ENCODE assay signal across 19 cellular contexts in the genomic region with DNA sequence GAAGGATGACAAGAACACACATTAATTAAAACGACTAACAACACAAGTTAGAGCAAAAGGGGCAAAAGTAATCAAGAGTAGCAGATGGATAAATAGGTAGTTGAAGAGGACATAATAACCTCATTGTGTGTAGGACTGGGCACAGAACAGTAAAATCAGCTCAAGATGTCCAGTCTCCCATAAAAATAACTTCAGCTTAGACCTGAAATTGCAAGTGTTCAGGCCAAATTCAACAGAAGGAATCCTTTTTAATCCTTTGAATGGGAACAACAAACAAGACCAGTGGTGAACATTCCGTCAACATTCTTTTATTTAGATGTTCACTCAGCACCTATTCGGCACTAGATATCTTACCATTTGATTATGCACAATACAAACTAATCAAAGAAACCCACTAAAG. TPM values are rescaled to one million over a fixed set of nuclear protein-coding genes. Genes with fewer than 3 reads are reported as not detected.
DNase-seq lines count a peak whose midpoint lies in the region; ATAC-seq lines count a peak whose summit lies in the region.
"Had no signal": no experiment of that assay in that cellular context is flagged by ENCODE, and none has a peak within 500 bp of the region (broad histone marks: within the 10 kb centered on the region; RNA-seq: fewer than 3 reads in every experiment).

No MANE protein-coding gene starts in this region.

- H3K79me1 ChIP-seq in mesendoderm (ENCODE audit: low read length): peaks cover 13% of the 10 kb centered on the region

- no peak overlapping the region for H3K18ac ChIP-seq in mesendoderm (ENCODE audit: low read length)

- no peak overlapping the region for H4K5ac ChIP-seq in mesendoderm (ENCODE audit: low read length)

- DNase-seq in G401 (ENCODE audit: low spot score) (peak; percentile 35), NK-92 (lab: John Stamatoyannopoulos, UW; ENCODE audit: unreplicated experiment) (no peak), mesendoderm (no peak)
- DNase-seq: AML-193; Caco-2; CD8-positive, alpha-beta memory T cell; DND-41; GF-D8; GOT3; H9; HFFc6 had no signal

- H2BK15ac ChIP-seq in mesendoderm (replicated peaks; ENCODE audit: low read depth): no peak overlapping the region

- no peak overlapping the region for H3K4ac ChIP-seq in mesendoderm (ENCODE audit: low read depth, low read length)

- ATAC-seq in HG03432 (IDR thresholded peaks at IDR 0.05; ENCODE audit: unreplicated experiment): no peak
- ATAC-seq: GM12878 had no signal

- no peak overlapping the region for H2BK120ac ChIP-seq in mesendoderm (ENCODE audit: low read depth, low read length)

- H3K79me2 ChIP-seq in mesendoderm (ENCODE audit: control insufficient read depth, insufficient read depth, low read length): peaks cover 37% of the 10 kb centered on the region

- in situ Hi-C loops in G401 (cut with HindIII; ENCODE audit: low sequenced_read_pairs): no loop called here

- H3K4me1 ChIP-seq in subcutaneous abdominal adipose tissue (ENCODE audit: control insufficient read depth in 5 of 5, insufficient read depth in 5 of 5, low read length in 5 of 5) (peaks cover 2 to 37% (median 23%) of the 10 kb centered on the region in 5 donors), mesendoderm (ENCODE audit: control insufficient read depth, low read depth, low read length) (peaks cover 7% of the 10 kb centered on the region)
- H3K4me1 ChIP-seq: Caco-2 had no signal

- H3K23ac ChIP-seq in mesendoderm (ENCODE audit: low read length): no peak overlapping the region

- peak overlapping the region; percentile 37 for H3K27ac ChIP-seq in angular gyrus (ENCODE audit: low read depth, low read length)
- H3K27ac ChIP-seq in cingulate gyrus (ENCODE audit: low read depth, low read length): peak overlapping the region; percentile 26
- peak overlapping the region; percentile 15 for H3K27ac ChIP-seq in subcutaneous abdominal adipose tissue (ENCODE audit: low read depth, low read length)
- H3K27ac ChIP-seq in mesendoderm (ENCODE audit: low read depth, low read length): no peak overlapping the region
- H3K27ac ChIP-seq: 22Rv1, BLaER1, HL-60 had no signal

- H2BK5ac ChIP-seq in mesendoderm (ENCODE audit: low read length): no peak overlapping the region

- no peak overlapping the region for H3K56ac ChIP-seq in mesendoderm (ENCODE audit: low read length)

- no peak overlapping the region for H2AK5ac ChIP-seq in mesendoderm (ENCODE audit: low read length)

- H3K27me3 ChIP-seq in subcutaneous abdominal adipose tissue (ENCODE audit: control insufficient read depth in 5 of 5, insufficient read depth in 4 of 5, low read length in 5 of 5): no peaks in the 10 kb centered on the region
- no peaks in the 10 kb centered on the region for H3K27me3 ChIP-seq in mesendoderm (ENCODE audit: insufficient read depth, low read length, poor library complexity)
- H3K27me3 ChIP-seq: BLaER1 had no signal

- H3K4me2 ChIP-seq in mesendoderm (ENCODE audit: low read length): no peak overlapping the region
- H3K4me2 ChIP-seq: BLaER1 had no signal

- H3K36me3 ChIP-seq in subcutaneous abdominal adipose tissue (ENCODE audit: control insufficient read depth in 5 of 5, insufficient read depth in 5 of 5, low read length in 5 of 5) (no peaks in the 10 kb centered on the region), mesendoderm (ENCODE audit: control insufficient read depth, insufficient read depth, low read length) (no peaks in the 10 kb centered on the region)
- H3K36me3 ChIP-seq: BLaER1 had no signal

- peaks cover 0 to 3% (median 0%) of the 10 kb centered on the region in 5 donors for H3K9me3 ChIP-seq in subcutaneous abdominal adipose tissue (ENCODE audit: control insufficient read depth in 5 of 5, low read length in 5 of 5)
- H3K9me3 ChIP-seq: BLaER1, Caco-2 had no signal

- no peak overlapping the region for H3K4me3 ChIP-seq in subcutaneous abdominal adipose tissue (ENCODE audit: low read depth in 1 of 5, low read length in 5 of 5)
- no peak overlapping the region for H3K4me3 ChIP-seq in mesendoderm (ENCODE audit: low read length)
- H3K4me3 ChIP-seq: BLaER1, GM12878 had no signal

- no CpG with 5 or more reads among the region's 3 CpGs for WGBS in mesendoderm (ENCODE audit: extremely low coverage, insufficient coverage, low lambda C conversion rate)

- H3K9ac ChIP-seq in subcutaneous abdominal adipose tissue (ENCODE audit: low read length in 5 of 5) (no peak overlapping the region), mesendoderm (ENCODE audit: low read length) (no peak overlapping the region)
- H3K9ac ChIP-seq: BLaER1 had no signal

- no peak overlapping the region for H4K8ac ChIP-seq in mesendoderm (ENCODE audit: low read depth, low read length)

RNA-seq across cellular contexts. Expression of a gene that starts 4.4 kb away (rescaled TPM):
- total RNA-seq in G401 (2014; rRNA removed; shearing (Covaris generic)): 18.8 and 23.5 TPM in 2 replicates
- polyA plus RNA-seq in mesendoderm (2013, experiment 1 of 2): 51.7 TPM
- 51.3 TPM for polyA plus RNA-seq in mesendoderm (2013, experiment 2 of 2)
